ENCODE assay signal across 12 cellular contexts in genomic region chr11:118845369-118845768, GRCh38. TPM values are rescaled to one million over a fixed set of nuclear protein-coding genes. Genes with fewer than 3 reads are reported as not detected.
DNase-seq lines count a peak whose midpoint lies in the region; ATAC-seq and TF ChIP-seq lines count a peak whose summit lies in the region.
"Had no signal": no experiment of that assay in that cellular context is flagged by ENCODE, and none has a peak within 500 bp of the region (broad histone marks: within the 10 kb centered on the region; RNA-seq: fewer than 3 reads in every experiment).

No MANE protein-coding gene starts in this region.

- POLR2A ChIA-PET in HCT116 (lab: Charles Lee), result interaction anchor here (0.5 kb wide), 1 partner anchor 281 kb away, joined by 3 read pairs; no protein-coding TSS in a partner anchor
- POLR2A ChIA-PET in naive thymus-derived CD8-positive, alpha-beta T cell (lab: Charles Lee), result interaction anchor here (0.6 to 1.7 kb wide), 4 partner anchors 11 to 57 kb away, joined by 3 to 6 read pairs (median 4); no protein-coding TSS in a partner anchor

- H3K79me2 ChIP-seq in HCT116 (ENCODE audit: insufficient read depth, low read length), result no peaks in the 10 kb centered on the region

- H3K4me1 ChIP-seq in CD4-positive, CD25-positive, alpha-beta regulatory T cell (ENCODE audit: control insufficient read depth, insufficient read depth, low read length, poor library complexity, severe bottlenecking), result peaks cover 3% of the 10 kb centered on the region
- H3K4me1 ChIP-seq in HCT116 (ENCODE audit: control insufficient read depth in 1 of 2, insufficient read depth in 2 of 2, low read length in 2 of 2), result peaks cover 28 to 44% of the 10 kb centered on the region in 2 experiments
- H3K4me1 ChIP-seq: SJSA1 had no signal

- TF ChIP-seq POLR2A in HCT116 (IDR thresholded peaks at IDR 0.05; ENCODE audit: borderline replicate concordance, extremely low read depth, insufficient read depth, insufficient read length), result no peak

- no peaks in the 10 kb centered on the region for H4K20me1 ChIP-seq in HCT116 (ENCODE audit: insufficient read depth)

- intact Hi-C loops in HCT116 (cut with micrococcal nuclease), result no loop called here
- intact Hi-C loops in Right ventricle myocardium inferior (cut with DNase I), result no loop called here

- TF ChIP-seq CTCF in HCT116 (IDR thresholded peaks at IDR 0.05 in 2 of 3, conservative IDR thresholded peaks at IDR 0.05 in 1 of 3; ENCODE audit: borderline replicate concordance in 1 of 3, insufficient read depth in 1 of 3, low read depth in 2 of 3, low read length in 2 of 3) (no peak), foreskin fibroblast (IDR thresholded peaks at IDR 0.05; ENCODE audit: low read depth, low read length) (no peak)

- H3K27ac ChIP-seq in CD4-positive, CD25-positive, alpha-beta regulatory T cell (ENCODE audit: insufficient read depth, low read length, poor library complexity, severe bottlenecking), result no peak overlapping the region
- H3K27ac ChIP-seq in HCT116 (ENCODE audit: low read depth, low read length), result no peak overlapping the region; the same call in 1 of the 2 replicates
- H3K27ac ChIP-seq: SJSA1 had no signal

- H3K27me3 Mint-ChIP-seq in CD4-positive, CD25-positive, alpha-beta regulatory T cell, result no peaks in the 10 kb centered on the region
- no peaks in the 10 kb centered on the region for H3K27me3 Mint-ChIP-seq in activated T-cell treated with anti-CD3 and anti-CD28 coated beads, Interleukin-2, amount 50 U/mL, for 72 hours (ENCODE audit: low read depth)
- H3K27me3 Mint-ChIP-seq in naive thymus-derived CD8-positive, alpha-beta T cell, result no peaks in the 10 kb centered on the region
- H3K27me3 Mint-ChIP-seq: stimulated activated naive CD8-positive, alpha-beta T cell treated with anti-CD3 and anti-CD28 coated beads, Interleukin-15, Interleukin-2, amounts not matched to agents 100 ng/mL and 50 ng/mL, for 24 hours had no signal

- CTCF ChIA-PET in HCT116 (lab: Charles Lee), result no interaction called here

- no peak for TF ChIP-seq RAD21 in HCT116 (IDR thresholded peaks at IDR 0.05; ENCODE audit: low read depth)

- BruUV-seq in HCT116 (replicated peaks; lab: Mats Ljungman, UMichigan), result no TSS peak

- no peaks in the 10 kb centered on the region for H3K36me3 ChIP-seq in CD4-positive, CD25-positive, alpha-beta regulatory T cell (ENCODE audit: control insufficient read depth, insufficient read depth, low read length)
- H3K36me3 ChIP-seq in HCT116 (ENCODE audit: control insufficient read depth in 1 of 2, insufficient read depth in 2 of 2, low read length in 2 of 2), result no peaks in the 10 kb centered on the region
- H3K36me3 ChIP-seq: SJSA1 had no signal

- RAD21 ChIA-PET in HCT116 (lab: Charles Lee; ENCODE audit: low non-redundant PET in 1 of 2, low total read pairs in 2 of 2, uncharacterized antibody in 2 of 2, unreplicated experiment in 2 of 2), result no interaction called here

- H3K9ac ChIP-seq in HCT116 (ENCODE audit: low read length), result peak overlapping the region; percentile 32; the same call in 1 of the 2 replicates

- H3K4me1 Mint-ChIP-seq in CD4-positive, CD25-positive, alpha-beta regulatory T cell, result peaks cover 4 to 21% (median 10%) of the 10 kb centered on the region in 4 donors
- peaks cover 55% of the 10 kb centered on the region for H3K4me1 Mint-ChIP-seq in activated T-cell treated with anti-CD3 and anti-CD28 coated beads, Interleukin-2, amount 50 U/mL, for 72 hours (ENCODE audit: low read depth)
- peaks cover 18 to 33% (median 28%) of the 10 kb centered on the region in 4 donors for H3K4me1 Mint-ChIP-seq in naive thymus-derived CD8-positive, alpha-beta T cell

- H3K4me2 ChIP-seq in HCT116 (ENCODE audit: low read length), result peak overlapping the region; percentile 78

- H3K9me3 ChIP-seq in CD4-positive, CD25-positive, alpha-beta regulatory T cell (ENCODE audit: control insufficient read depth in 2 of 2, low read length in 2 of 2), result no peaks in the 10 kb centered on the region
- H3K9me3 ChIP-seq in HCT116 (ENCODE audit: control insufficient read depth in 1 of 2, insufficient read depth in 1 of 2, low read depth in 1 of 2, low read length in 2 of 2), result no peaks in the 10 kb centered on the region
- H3K9me3 ChIP-seq: SJSA1 had no signal

- peak overlapping the region in 2 of 3 donors; percentile 63 to 85 for H3K27ac Mint-ChIP-seq in CD4-positive, CD25-positive, alpha-beta regulatory T cell
- H3K27ac Mint-ChIP-seq in activated T-cell treated with anti-CD3 and anti-CD28 coated beads, Interleukin-2, amount 50 U/mL, for 72 hours, result peak overlapping the region; percentile 68
- H3K27ac Mint-ChIP-seq in naive thymus-derived CD8-positive, alpha-beta T cell, result peak overlapping the region in 1 of 10 donors; percentile 87
- H3K27ac Mint-ChIP-seq: stimulated activated naive CD8-positive, alpha-beta T cell treated with anti-CD3 and anti-CD28 coated beads, Interleukin-15, Interleukin-2, amounts not matched to agents 100 ng/mL and 50 ng/mL, for 24 hours had no signal

- ATAC-seq in CD4-positive, CD25-positive, alpha-beta regulatory T cell (ENCODE audit: low read depth in 2 of 2), result no peak
- peak; percentile 63 for ATAC-seq in HCT116
- peak; percentile 84 to 86 for ATAC-seq in activated T-cell treated with anti-CD3 and anti-CD28 coated beads, Interleukin-2, amount 50 U/mL, for 72 hours (replicated peaks in 1 of 2)
- no peak for ATAC-seq in Right ventricle myocardium inferior
- ATAC-seq in naive thymus-derived CD8-positive, alpha-beta T cell, result no peak
- no peak for ATAC-seq in GM18868 (IDR thresholded peaks at IDR 0.05; ENCODE audit: unreplicated experiment)

- H3K4me3 ChIP-seq in CD4-positive, CD25-positive, alpha-beta regulatory T cell (ENCODE audit: low read depth, low read length), result no peak overlapping the region
- peak overlapping the region in 1 of 2 experiments; percentile 26; a peak in 1 of 4 replicates for H3K4me3 ChIP-seq in HCT116 (replicated peaks in 1 of 2; ENCODE audit: low read depth in 1 of 2, low read length in 2 of 2)
- no peak overlapping the region for H3K4me3 ChIP-seq in foreskin fibroblast (ENCODE audit: low read depth in 1 of 2, low read length in 2 of 2)
- H3K4me3 ChIP-seq: SJSA1 had no signal

- no peaks in the 10 kb centered on the region for H3K9me2 ChIP-seq in HCT116 (ENCODE audit: insufficient read depth)

- DNase-seq in CD4-positive, CD25-positive, alpha-beta regulatory T cell, result peak in 1 of 3 donors; percentile 24
- no peak for DNase-seq in HCT116 (ENCODE audit: low read depth, low spot score)
- peak; percentile 41 to 52 for DNase-seq in activated T-cell treated with anti-CD3 and anti-CD28 coated beads, Interleukin-2, amount 50 U/mL, for 72 hours
- peak; percentile 49 to 78 for DNase-seq in foreskin fibroblast
- DNase-seq in Right ventricle myocardium inferior (ENCODE audit: missing footprints), result no peak
- DNase-seq in NCI-H128 (lab: John Stamatoyannopoulos, UW; ENCODE audit: unreplicated experiment), result no peak
- no peak for DNase-seq in naive thymus-derived CD8-positive, alpha-beta T cell
- DNase-seq: DND-41, NCI-H2029 had no signal

- no peaks in the 10 kb centered on the region for H3K9me3 Mint-ChIP-seq in CD4-positive, CD25-positive, alpha-beta regulatory T cell
- H3K9me3 Mint-ChIP-seq in activated T-cell treated with anti-CD3 and anti-CD28 coated beads, Interleukin-2, amount 50 U/mL, for 72 hours, result peaks cover 0 to 1% of the 10 kb centered on the region in 2 donors
- no peaks in the 10 kb centered on the region for H3K9me3 Mint-ChIP-seq in naive thymus-derived CD8-positive, alpha-beta T cell

- H3K36me3 Mint-ChIP-seq in CD4-positive, CD25-positive, alpha-beta regulatory T cell, result peaks cover 4% of the 10 kb centered on the region
- H3K36me3 Mint-ChIP-seq in activated T-cell treated with anti-CD3 and anti-CD28 coated beads, Interleukin-2, amount 50 U/mL, for 72 hours (ENCODE audit: insufficient read depth in 2 of 2), result peaks cover 3 to 4% of the 10 kb centered on the region in 2 donors
- H3K36me3 Mint-ChIP-seq in naive thymus-derived CD8-positive, alpha-beta T cell, result no peaks in the 10 kb centered on the region

- H3K27me3 ChIP-seq in CD4-positive, CD25-positive, alpha-beta regulatory T cell (ENCODE audit: control insufficient read depth, insufficient read depth, low read length), result no peaks in the 10 kb centered on the region
- H3K27me3 ChIP-seq in HCT116 (ENCODE audit: insufficient read depth, low read length), result no peaks in the 10 kb centered on the region
- H3K27me3 ChIP-seq: SJSA1 had no signal

- H2AFZ ChIP-seq in HCT116 (ENCODE audit: low read depth, low read length, poor library complexity, severe bottlenecking), result peak overlapping the region; percentile 84

- no peak overlapping the region for H3K4me3 Mint-ChIP-seq in CD4-positive, CD25-positive, alpha-beta regulatory T cell
- peak overlapping the region; percentile 62 to 63 for H3K4me3 Mint-ChIP-seq in activated T-cell treated with anti-CD3 and anti-CD28 coated beads, Interleukin-2, amount 50 U/mL, for 72 hours
- H3K4me3 Mint-ChIP-seq in naive thymus-derived CD8-positive, alpha-beta T cell, result no peak overlapping the region
- H3K4me3 Mint-ChIP-seq: stimulated activated naive CD8-positive, alpha-beta T cell treated with anti-CD3 and anti-CD28 coated beads, Interleukin-15, Interleukin-2, amounts not matched to agents 100 ng/mL and 50 ng/mL, for 24 hours had no signal

TF ChIP-seq in HCT116, 20 proteins besides CTCF, POLR2A, EP300 and RAD21 (continues in another document):
- TF ChIP-seq SIN3A (IDR thresholded peaks at IDR 0.05; ENCODE audit: low read depth) (no peak), JUND (IDR thresholded peaks at IDR 0.05) (peak; percentile 53; the same call in 1 of the 2 replicates), FOSL1 (IDR thresholded peaks at IDR 0.05; ENCODE audit: low read depth) (peak; percentile 47; the same call in 1 of the 2 replicates)

RNA-seq across cellular contexts. Expression of gene CXCR5, which starts 38.3 kb away (rescaled TPM):
- total RNA-seq in CD4-positive, CD25-positive, alpha-beta regulatory T cell, result 4.8 TPM
- polyA plus RNA-seq in CD4-positive, CD25-positive, alpha-beta regulatory T cell, result 10 to 100 TPM in 1 of 4 donors, 1 to 10 TPM in 3; 3.3 to 10.7 (median 6.0) TPM
- not detected for total RNA-seq in HCT116 (2021; ENCODE audit: unreplicated experiment)
- 0.01 TPM in 1 of 2 replicates, not detected in the other for polyA plus RNA-seq in HCT116 (2012)
- total RNA-seq in activated T-cell treated with anti-CD3 and anti-CD28 coated beads, Interleukin-2, amount 50 U/mL, for 72 hours, result 10 to 100 TPM; 16.9 to 20.3 TPM
- not detected for total RNA-seq in Right ventricle myocardium inferior
- total RNA-seq in naive thymus-derived CD8-positive, alpha-beta T cell, result 1 to 10 TPM; 3.2 to 3.5 TPM
- polyA plus RNA-seq in naive thymus-derived CD8-positive, alpha-beta T cell, result under 1 TPM; 0.17 to 0.63 (median 0.29) TPM
- total RNA-seq: SJSA1 had no signal

RNA-seq across cellular contexts. Expression of gene DDX6, which starts 54.4 kb away (rescaled TPM):
- total RNA-seq in CD4-positive, CD25-positive, alpha-beta regulatory T cell, result 293 TPM
- polyA plus RNA-seq in CD4-positive, CD25-positive, alpha-beta regulatory T cell, result 100 to 1,000 TPM in 1 of 4 donors, 10 to 100 TPM in 3; 79.0 to 103 (median 94.6) TPM
- total RNA-seq in HCT116 (2021; ENCODE audit: unreplicated experiment) (150 TPM), Right ventricle myocardium inferior (121 TPM)
- polyA plus RNA-seq in HCT116 (2012), result 25.0 and 29.6 TPM in 2 replicates
- total RNA-seq in activated T-cell treated with anti-CD3 and anti-CD28 coated beads, Interleukin-2, amount 50 U/mL, for 72 hours, result 100 to 1,000 TPM; 239 to 256 TPM
- total RNA-seq in naive thymus-derived CD8-positive, alpha-beta T cell, result 100 to 1,000 TPM; 334 to 340 TPM
- 100 to 1,000 TPM in 2 of 3 donors, 10 to 100 TPM in 1; 82.7 to 107 (median 106) TPM for polyA plus RNA-seq in naive thymus-derived CD8-positive, alpha-beta T cell

Comparison
In these comparisons a context has a peak if more than half of its experiments do, and no peak if none do; other contexts are left out.
1. ATAC-seq: peak in HCT116 (single experiment) and activated T-cell treated with anti-CD3 and anti-CD28 coated beads, Interleukin-2, amount 50 U/mL, for 72 hours (2 of 2); none in CD4-positive, CD25-positive, alpha-beta regulatory T cell (0 of 2), Right ventricle myocardium inferior (single experiment), naive thymus-derived CD8-positive, alpha-beta T cell (0 of 2) and GM18868 (single experiment).
2. DNase-seq: peak in activated T-cell treated with anti-CD3 and anti-CD28 coated beads, Interleukin-2, amount 50 U/mL, for 72 hours (2 of 2) and foreskin fibroblast (2 of 2); none in HCT116 (single experiment), Right ventricle myocardium inferior (single experiment), NCI-H128 (single experiment) and naive thymus-derived CD8-positive, alpha-beta T cell (0 of 10).
3. H3K4me3 Mint-ChIP-seq: peak in activated T-cell treated with anti-CD3 and anti-CD28 coated beads, Interleukin-2, amount 50 U/mL, for 72 hours (2 of 2); none in CD4-positive, CD25-positive, alpha-beta regulatory T cell (0 of 4) and naive thymus-derived CD8-positive, alpha-beta T cell (0 of 10).